7 cellular contexts compared by ENCODE assay signal in the genomic region with DNA sequence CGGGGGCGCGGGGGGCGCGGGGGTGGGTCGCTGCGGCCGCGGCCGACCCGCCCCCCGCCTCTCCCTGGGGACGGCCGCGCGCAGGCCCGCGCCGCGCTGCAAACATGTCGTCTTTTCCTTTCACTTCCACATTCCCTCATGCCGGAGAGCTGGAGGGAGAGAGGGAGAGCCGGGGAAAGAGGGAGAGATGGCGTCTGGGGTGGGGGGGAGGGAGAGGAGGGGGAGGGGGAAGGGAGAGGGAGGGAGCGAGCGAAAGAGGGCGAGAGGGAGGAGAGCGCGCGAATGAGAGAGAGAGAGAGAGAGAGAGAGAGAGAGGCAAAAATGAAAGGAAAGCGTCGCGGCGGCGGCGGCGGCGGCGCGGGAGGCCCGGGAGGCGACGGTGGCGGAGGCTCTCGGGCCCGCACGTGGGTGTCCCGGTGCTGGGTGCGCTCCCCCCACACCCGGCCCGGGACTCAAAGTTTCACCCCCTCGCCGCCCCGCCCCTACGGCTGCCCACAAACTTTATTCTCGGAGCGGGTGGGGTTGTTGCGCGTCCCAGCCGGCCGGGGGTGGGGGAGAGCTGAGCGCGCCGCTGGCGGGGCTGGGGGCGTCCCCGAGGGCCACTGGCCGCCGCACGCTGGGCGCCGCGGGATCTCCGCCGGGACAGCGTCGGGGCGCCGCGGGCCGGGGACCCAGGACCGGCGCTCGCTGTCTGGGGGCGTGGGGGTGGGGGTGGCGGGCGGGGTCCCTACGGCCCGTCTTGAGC. TPM values are rescaled to one million over a fixed set of nuclear protein-coding genes. Genes with fewer than 3 reads are reported as not detected.
DNase-seq lines count a peak whose midpoint lies in the region; ATAC-seq, FAIRE-seq and TF ChIP-seq lines count a peak whose summit lies in the region.

No MANE protein-coding gene starts in this region.

- H3K4me1 Mint-ChIP-seq in activated naive CD4-positive, alpha-beta T cell treated with anti-CD3 and anti-CD28 coated beads, Interleukin-2, amount 10 ng/mL, durations not matched to agents 7 days and 5 days = peaks cover 62% of the 10 kb centered on the region

- intact Hi-C loops in upper lobe of right lung (cut with DNase I) = no loop called here

- H4K20me1 ChIP-seq in osteoblast (ENCODE audit: insufficient read depth, low read length) = peaks cover 16% of the 10 kb centered on the region

- H2AFZ ChIP-seq in osteoblast (ENCODE audit: low read length) = no peak overlapping the region

- H3K36me3 Mint-ChIP-seq in activated naive CD4-positive, alpha-beta T cell treated with anti-CD3 and anti-CD28 coated beads, Interleukin-2, amount 10 ng/mL, durations not matched to agents 7 days and 5 days = peaks cover 24% of the 10 kb centered on the region

- H3K4me3 ChIP-seq in SJCRH30 = peak overlapping the region; percentile 92
- peak overlapping the region; percentile 83 for H3K4me3 ChIP-seq in osteoblast (ENCODE audit: insufficient read depth, low read length)
- peak overlapping the region; percentile 76 for H3K4me3 ChIP-seq in upper lobe of right lung

- DNase-seq in GM12891 (ENCODE audit: insufficient read length, low spot score) = peak; percentile 70
- peak; percentile 44 to 56 for DNase-seq in SJCRH30
- DNase-seq in activated naive CD4-positive, alpha-beta T cell treated with anti-CD3 and anti-CD28 coated beads, Interleukin-2, amount 10 ng/mL, durations not matched to agents 7 days and 5 days = peak; percentile 76
- DNase-seq in globus pallidus (ENCODE audit: low spot score) = peak; percentile 55
- DNase-seq in osteoblast (ENCODE audit: insufficient read length, low spot score, missing footprints) = peak; percentile 96
- peak; percentile 88 for DNase-seq in upper lobe of right lung

- peak overlapping the region; percentile 89 for H3K4me2 ChIP-seq in osteoblast (ENCODE audit: insufficient read depth, low read length)

- H3K27ac ChIP-seq in SJCRH30 (peak overlapping the region; percentile 35; the same call in 1 of the 2 replicates), osteoblast (ENCODE audit: low read depth, low read length) (peak overlapping the region; percentile 73), upper lobe of right lung (peak overlapping the region; percentile 91)

- H3K36me3 ChIP-seq in SJCRH30 (no peaks in the 10 kb centered on the region), osteoblast (ENCODE audit: insufficient read depth, low read length) (no peaks in the 10 kb centered on the region), upper lobe of right lung (no peaks in the 10 kb centered on the region)

- no peaks in the 10 kb centered on the region for H3K27me3 ChIP-seq in SJCRH30
- H3K27me3 ChIP-seq in osteoblast (ENCODE audit: insufficient read depth, low read length) = no peaks in the 10 kb centered on the region
- no peaks in the 10 kb centered on the region for H3K27me3 ChIP-seq in upper lobe of right lung

- H3K4me1 ChIP-seq in SJCRH30 (peaks cover 2% of the 10 kb centered on the region; the same call in 1 of the 2 replicates), osteoblast (ENCODE audit: insufficient read depth, low read length) (peaks cover 49% of the 10 kb centered on the region), upper lobe of right lung (peaks cover 46% of the 10 kb centered on the region)

- peak overlapping the region; percentile 80 for H3K4me3 Mint-ChIP-seq in activated naive CD4-positive, alpha-beta T cell treated with anti-CD3 and anti-CD28 coated beads, Interleukin-2, amount 10 ng/mL, durations not matched to agents 7 days and 5 days

- H3K79me2 ChIP-seq in osteoblast (ENCODE audit: insufficient read depth, low read length) = peaks cover 30% of the 10 kb centered on the region

- no peak for FAIRE-seq in GM12891 (lab: Jason Lieb, UNC)

- no peaks in the 10 kb centered on the region for H3K9me3 ChIP-seq in SJCRH30 (replicated peaks)
- no peaks in the 10 kb centered on the region for H3K9me3 ChIP-seq in osteoblast (ENCODE audit: low read depth, low read length)
- H3K9me3 ChIP-seq in upper lobe of right lung = no peaks in the 10 kb centered on the region

- TF ChIP-seq CTCF in osteoblast (IDR thresholded peaks at IDR 0.05; ENCODE audit: extremely low read depth, low read depth, low read length) (no peak), upper lobe of right lung (IDR thresholded peaks at IDR 0.05) (no peak)

- peak overlapping the region; percentile 87 for H3K27ac Mint-ChIP-seq in activated naive CD4-positive, alpha-beta T cell treated with anti-CD3 and anti-CD28 coated beads, Interleukin-2, amount 10 ng/mL, durations not matched to agents 7 days and 5 days

- no peaks in the 10 kb centered on the region for H3K9me3 Mint-ChIP-seq in activated naive CD4-positive, alpha-beta T cell treated with anti-CD3 and anti-CD28 coated beads, Interleukin-2, amount 10 ng/mL, durations not matched to agents 7 days and 5 days

- CTCF ChIA-PET in activated naive CD4-positive, alpha-beta T cell treated with anti-CD3 and anti-CD28 coated beads, Interleukin-2, amount 10 ng/mL, durations not matched to agents 7 days and 5 days (lab: Charles Lee) = interaction anchor here (0.8 kb wide), 1 partner anchor 19 kb away, joined by 3 read pairs; no protein-coding TSS in a partner anchor

- TF ChIP-seq POLR2A in GM12891 (IDR thresholded peaks at IDR 0.05; ENCODE audit: low read depth, low read length) = no peak

- ATAC-seq in HG02981 (IDR thresholded peaks at IDR 0.05; ENCODE audit: unreplicated experiment) = peak; percentile 30
- ATAC-seq in upper lobe of right lung = peak; percentile 51

- H3K27me3 Mint-ChIP-seq in activated naive CD4-positive, alpha-beta T cell treated with anti-CD3 and anti-CD28 coated beads, Interleukin-2, amount 10 ng/mL, durations not matched to agents 7 days and 5 days = peaks cover 23% of the 10 kb centered on the region

TF ChIP-seq in GM12891, 5 proteins besides CTCF, POLR2A, EP300 and RAD21:
- TF ChIP-seq POLR2AphosphoS5 (IDR thresholded peaks at IDR 0.05; ENCODE audit: low read depth, low read length) = no peak
- no peak for TF ChIP-seq POU2F2 (IDR thresholded peaks at IDR 0.05; ENCODE audit: low read depth, low read length)
- TF ChIP-seq SPI1 (IDR thresholded peaks at IDR 0.05; ENCODE audit: low read depth, low read length) = peak; percentile 46
- no peak for TF ChIP-seq TAF1 (IDR thresholded peaks at IDR 0.05; ENCODE audit: low read depth, low read length)
- no peak for TF ChIP-seq PAX5 (IDR thresholded peaks at IDR 0.05; ENCODE audit: insufficient read depth, low read length, severe bottlenecking)

RNA-seq across cellular contexts. Expression of gene ZNF710, which starts 0.7 kb away (rescaled TPM):
- polyA plus RNA-seq in GM12891 (2012; ENCODE audit: low read depth, missing spikeins) = 5.9 TPM
- total RNA-seq in SJCRH30 (2014; rRNA removed; shearing (Covaris generic)) = 6.3 and 8.5 TPM in 2 replicates
- total RNA-seq in osteoblast = 10.3 and 10.9 TPM in 2 replicates
- total RNA-seq in upper lobe of right lung = 47.9 TPM

Comparison
In these comparisons a context has a peak if more than half of its experiments do, and no peak if none do; other contexts are left out.
1. Peak in every context shown above with its lines: DNase-seq, ATAC-seq, H3K4me3 ChIP-seq and H3K27ac ChIP-seq.
2. H3K27ac ChIP-seq: peak in every context shown above with its lines; median percentile 91 in upper lobe of right lung; 73 in osteoblast; 35 in SJCRH30.